ENCODE assay signal across 21 cellular contexts in the genomic region with DNA sequence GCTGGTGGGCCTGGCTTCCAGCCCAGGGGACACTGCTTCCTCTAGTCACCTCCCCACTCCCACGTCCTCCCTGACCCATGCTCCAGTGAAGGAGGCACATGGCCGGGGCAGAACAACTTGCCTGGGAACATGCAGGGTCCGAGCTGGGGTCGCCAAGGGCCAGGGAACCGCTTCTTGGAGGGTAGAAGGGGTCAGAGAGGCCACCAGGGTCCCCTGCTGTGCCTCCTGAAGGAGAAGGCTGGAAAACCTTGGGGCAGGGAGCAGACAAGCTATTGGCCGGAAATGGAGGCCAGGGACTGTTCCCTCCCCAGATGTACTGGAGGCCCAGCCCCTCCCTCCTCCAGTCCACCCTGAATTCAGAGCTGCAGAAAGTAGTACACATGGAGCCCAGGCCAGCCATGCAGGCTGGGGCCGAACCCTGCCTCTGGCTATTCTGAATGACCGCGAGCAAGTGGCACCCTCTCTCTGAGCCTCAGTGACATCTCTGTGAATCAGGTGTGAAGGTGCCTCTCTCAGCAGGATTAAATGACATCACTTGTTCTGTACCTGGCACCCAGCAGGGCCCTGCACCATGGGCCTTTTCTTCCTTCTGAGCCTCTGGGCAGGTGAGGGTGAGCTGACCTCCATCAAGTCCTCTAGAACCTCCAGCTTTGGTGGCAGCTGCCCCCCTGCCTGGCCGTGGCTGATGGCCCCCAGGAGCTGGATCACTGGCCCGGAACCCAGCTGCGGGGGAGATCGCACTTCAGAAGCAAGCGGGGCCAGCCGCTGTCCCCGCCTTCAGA. TPM values are rescaled to one million over a fixed set of nuclear protein-coding genes. Genes with fewer than 3 reads are reported as not detected.
DNase-seq lines count a peak whose midpoint lies in the region; ATAC-seq and TF ChIP-seq lines count a peak whose summit lies in the region.
"Had no signal": no experiment of that assay in that cellular context is flagged by ENCODE, and none has a peak within 500 bp of the region (broad histone marks: within the 10 kb centered on the region; RNA-seq: fewer than 3 reads in every experiment).

No MANE protein-coding gene starts in this region.

- TF ChIP-seq CTCF in heart right ventricle (IDR thresholded peaks at IDR 0.05) (no peak), neural progenitor cell (IDR thresholded peaks at IDR 0.05) (no peak), SK-N-SH (IDR thresholded peaks at IDR 0.05) (no peak)

- intact Hi-C loops in cardiac septum (cut with DNase I) (no loop called here), heart right ventricle (cut with DNase I) (loop anchor here in 6 of 10 donors (10.0 kb wide), 2 partner anchors 165 to 225 kb away; a partner anchor contains a TSS)

- no peak overlapping the region for H3K9ac ChIP-seq in neural progenitor cell
- no peak overlapping the region for H3K9ac ChIP-seq in SK-N-SH
- H3K9ac ChIP-seq: GM23248 had no signal

- H3K27ac Mint-ChIP-seq in neural progenitor cell, result peak overlapping the region; percentile 73
- H3K27ac Mint-ChIP-seq: activated naive CD4-positive, alpha-beta T cell treated with anti-CD3 and anti-CD28 coated beads for 36 hours had no signal

- H3K4me3 ChIP-seq in heart right ventricle, result no peak overlapping the region
- H3K4me3 ChIP-seq in neural progenitor cell, result no peak overlapping the region
- H3K4me3 ChIP-seq in SK-N-SH (ENCODE audit: low read depth in 2 of 2, low read length in 1 of 2), result no peak overlapping the region
- H3K4me3 ChIP-seq: colonic mucosa, gastrocnemius medialis, GM23248, MG63, smooth muscle cell, thoracic aorta had no signal

- WGBS in heart right ventricle, 2 donors, result 85 to 86% methylated on average over 16 of the region's 16 CpGs
- 80% methylated on average over 1 of the region's 16 CpGs for WGBS in SK-N-SH (ENCODE audit: low lambda C conversion rate)

- H3K9me3 ChIP-seq in heart right ventricle (no peaks in the 10 kb centered on the region), neural progenitor cell (ENCODE audit: low read depth) (no peaks in the 10 kb centered on the region), SK-N-SH (no peaks in the 10 kb centered on the region)
- H3K9me3 ChIP-seq: colonic mucosa, gastrocnemius medialis, MG63, thoracic aorta had no signal

- H4K20me1 ChIP-seq in neural progenitor cell (ENCODE audit: low read depth) (no peaks in the 10 kb centered on the region), SK-N-SH (ENCODE audit: insufficient read depth) (no peaks in the 10 kb centered on the region)

- peaks cover 3% of the 10 kb centered on the region for H3K27me3 Mint-ChIP-seq in neural progenitor cell (ENCODE audit: insufficient read depth, low read depth)

- POLR2A ChIA-PET in SK-N-SH (lab: Yijun Ruan, JAX), result no interaction called here

- peak overlapping the region; percentile 60 for H2AFZ ChIP-seq in neural progenitor cell (replicated peaks)
- no peak overlapping the region for H2AFZ ChIP-seq in SK-N-SH (ENCODE audit: low read depth)
- H2AFZ ChIP-seq: GM23248 had no signal

- ATAC-seq in heart right ventricle, result no peak
- ATAC-seq: gastrocnemius medialis, left ventricle myocardium superior had no signal

- H3K9me3 Mint-ChIP-seq in neural progenitor cell, result no peaks in the 10 kb centered on the region
- H3K9me3 Mint-ChIP-seq: activated naive CD4-positive, alpha-beta T cell treated with anti-CD3 and anti-CD28 coated beads for 36 hours; CD8-positive, alpha-beta memory T cell had no signal

- CTCF ChIA-PET in SK-N-SH (lab: Yijun Ruan, JAX), result interaction anchor here (0.7 to 7.9 kb wide), 4 partner anchors 10 to 164 kb away, joined by 3 to 62 read pairs (median 8); no protein-coding TSS in a partner anchor

- no peak for TF ChIP-seq EP300 in SK-N-SH (IDR thresholded peaks at IDR 0.05; ENCODE audit: borderline replicate concordance in 1 of 2, low read depth in 1 of 2, low read length in 1 of 2)

- no peak overlapping the region for H3K4me3 Mint-ChIP-seq in neural progenitor cell
- H3K4me3 Mint-ChIP-seq: activated naive CD4-positive, alpha-beta T cell treated with anti-CD3 and anti-CD28 coated beads for 36 hours; CD8-positive, alpha-beta memory T cell had no signal

- no peaks in the 10 kb centered on the region for H3K36me3 Mint-ChIP-seq in neural progenitor cell
- H3K36me3 Mint-ChIP-seq: CD8-positive, alpha-beta memory T cell had no signal

- H3K27me3 ChIP-seq in heart right ventricle (peaks cover 0 to 32% (median 27%) of the 10 kb centered on the region in 7 donors), neural progenitor cell (no peaks in the 10 kb centered on the region), SK-N-SH (ENCODE audit: insufficient read depth) (no peaks in the 10 kb centered on the region)
- H3K27me3 ChIP-seq: colonic mucosa, MG63 had no signal

- no peaks in the 10 kb centered on the region for H3K36me3 ChIP-seq in heart right ventricle
- H3K36me3 ChIP-seq in neural progenitor cell, result no peaks in the 10 kb centered on the region
- no peaks in the 10 kb centered on the region for H3K36me3 ChIP-seq in SK-N-SH (replicated peaks in 1 of 2; ENCODE audit: control insufficient read depth in 1 of 2, insufficient read depth in 2 of 2, low read length in 1 of 2)
- H3K36me3 ChIP-seq: colonic mucosa, gastrocnemius medialis, thoracic aorta had no signal

- H3K4me1 ChIP-seq in heart right ventricle (peaks cover 0 to 29% (median 0%) of the 10 kb centered on the region in 9 donors), neural progenitor cell (peaks cover 29% of the 10 kb centered on the region), SK-N-SH (ENCODE audit: control insufficient read depth in 1 of 2, insufficient read depth in 2 of 2, low read depth in 1 of 2, low read length in 1 of 2) (peaks cover 7 to 31% of the 10 kb centered on the region in 2 experiments; a peak in 3 of 4 replicates)
- H3K4me1 ChIP-seq: colonic mucosa, gastrocnemius medialis had no signal

- H3K4me2 ChIP-seq in neural progenitor cell (no peak overlapping the region), SK-N-SH (no peak overlapping the region)

- no peaks in the 10 kb centered on the region for H3K79me2 ChIP-seq in neural progenitor cell (ENCODE audit: low read depth)
- H3K79me2 ChIP-seq in SK-N-SH (ENCODE audit: insufficient read depth), result peaks cover 17% of the 10 kb centered on the region

- TF ChIP-seq RAD21 in SK-N-SH (IDR thresholded peaks at IDR 0.05; ENCODE audit: low read length), result no peak

- no peak overlapping the region for H3K27ac ChIP-seq in heart right ventricle
- no peak overlapping the region for H3K27ac ChIP-seq in neural progenitor cell
- no peak overlapping the region for H3K27ac ChIP-seq in SK-N-SH (ENCODE audit: low read depth in 2 of 2, low read length in 1 of 2)
- H3K27ac ChIP-seq: colonic mucosa, gastrocnemius medialis, GM23248, thoracic aorta had no signal

- peak; percentile 38 for DNase-seq in cardiac septum (ENCODE audit: low spot score)
- no peak for DNase-seq in heart right ventricle
- peak; percentile 58 for DNase-seq in ecto neural progenitor cell (ENCODE audit: low spot score)
- DNase-seq in neural progenitor cell (ENCODE audit: low spot score), result no peak
- no peak for DNase-seq in NCI-H146 treated with DMSO at 0.1 percent for 48 hours (lab: John Stamatoyannopoulos, UW; ENCODE audit: unreplicated experiment)
- DNase-seq in foreskin melanocyte, result no peak
- DNase-seq in SK-N-SH, result no peak
- DNase-seq in activated T-cell treated with anti-CD3 and anti-CD28 coated beads for 4 hours, result no peak
- DNase-seq: activated CD4-positive, alpha-beta T cell treated with anti-CD3 and anti-CD28 coated beads for 1 hour; colonic mucosa; gastrocnemius medialis; GM23248; left ventricle myocardium superior; NCI-H1694; NCI-H2227 treated with DMSO at 0.1 percent for 48 hours; T1000 had no signal

- H3K4me1 Mint-ChIP-seq in neural progenitor cell, result peaks cover 41% of the 10 kb centered on the region

- H3F3A ChIP-seq in neural progenitor cell (ENCODE audit: low read depth) (no peaks in the 10 kb centered on the region), SK-N-SH (replicated peaks; ENCODE audit: insufficient read depth) (peaks cover 8% of the 10 kb centered on the region)

- H3K9me2 ChIP-seq in SK-N-SH, result no peaks in the 10 kb centered on the region

TF ChIP-seq in SK-N-SH, 30 proteins besides CTCF, POLR2A, EP300 and RAD21 (continues in another document):
- TF ChIP-seq, protein P1, sequence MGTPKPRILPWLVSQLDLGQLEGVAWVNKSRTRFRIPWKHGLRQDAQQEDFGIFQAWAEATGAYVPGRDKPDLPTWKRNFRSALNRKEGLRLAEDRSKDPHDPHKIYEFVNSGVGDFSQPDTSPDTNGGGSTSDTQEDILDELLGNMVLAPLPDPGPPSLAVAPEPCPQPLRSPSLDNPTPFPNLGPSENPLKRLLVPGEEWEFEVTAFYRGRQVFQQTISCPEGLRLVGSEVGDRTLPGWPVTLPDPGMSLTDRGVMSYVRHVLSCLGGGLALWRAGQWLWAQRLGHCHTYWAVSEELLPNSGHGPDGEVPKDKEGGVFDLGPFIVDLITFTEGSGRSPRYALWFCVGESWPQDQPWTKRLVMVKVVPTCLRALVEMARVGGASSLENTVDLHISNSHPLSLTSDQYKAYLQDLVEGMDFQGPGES (IDR thresholded peaks at IDR 0.05; ENCODE audit: low read depth, low read length), result no peak
- TF ChIP-seq POLR2AphosphoS5 (IDR thresholded peaks at IDR 0.05; ENCODE audit: low read depth, low read length) (no peak), TCF12 (IDR thresholded peaks at IDR 0.05) (no peak), MXI1 (IDR thresholded peaks at IDR 0.05; ENCODE audit: low read depth, low read length) (no peak), GABPA (IDR thresholded peaks at IDR 0.05; ENCODE audit: low read depth) (no peak), FOXM1 (IDR thresholded peaks at IDR 0.05; ENCODE audit: low read depth) (no peak)

RNA-seq across cellular contexts. Expression of a gene that starts 15.7 kb away (rescaled TPM):
- total RNA-seq in cardiac septum (0.19 TPM), heart right ventricle (1 to 10 TPM in 1 of 10 donors, under 1 TPM in 2, not detected in 7; 0.12 to 1.2 (median 0.65) TPM), neural progenitor cell (ENCODE audit: low replicate concordance) (1.4 and 3.1 TPM in 2 replicates)
- polyA plus RNA-seq in heart right ventricle (under 1 TPM in 1 of 2 donors, not detected in 1; 0.17 TPM), SK-N-SH (2012; rRNA removed) (10.7 and 12.5 TPM in 2 replicates)
- 3.8 and 5.7 TPM in 2 replicates for polyA plus RNA-seq in SK-N-SH (2012; cell fraction: cytosol; rRNA removed)
- polyA plus RNA-seq in SK-N-SH (2012; cell fraction: nucleus; rRNA removed), result 42.6 and 46.9 TPM in 2 replicates
- total RNA-seq: gastrocnemius medialis, left ventricle myocardium superior had no signal
- polyA plus RNA-seq: CD8-positive, alpha-beta memory T cell had no signal

RNA-seq across cellular contexts. Expression of a gene that starts 35.9 kb away (rescaled TPM):
- 7.7 TPM for total RNA-seq in cardiac septum
- total RNA-seq in heart right ventricle, result 10 to 100 TPM in 2 of 10 donors, 1 to 10 TPM in 8; 4.4 to 14.9 (median 8.6) TPM
- polyA plus RNA-seq in heart right ventricle, result 10 to 100 TPM in 1 of 2 donors, under 1 TPM in 1; 0.91 to 17.9 TPM
- 7.1 and 21.2 TPM in 2 replicates for total RNA-seq in neural progenitor cell (ENCODE audit: low replicate concordance)
- polyA plus RNA-seq in SK-N-SH (2012; rRNA removed), result 10.6 and 13.0 TPM in 2 replicates
- 4.3 and 8.4 TPM in 2 replicates for polyA plus RNA-seq in SK-N-SH (2012; cell fraction: cytosol; rRNA removed)
- 41.8 and 66.9 TPM in 2 replicates for polyA plus RNA-seq in SK-N-SH (2012; cell fraction: nucleus; rRNA removed)

Comparison
In these comparisons a context has a peak if more than half of its experiments do, and no peak if none do; other contexts are left out.
1. DNase-seq: peak in cardiac septum (single experiment) and ecto neural progenitor cell (single experiment); none in heart right ventricle (0 of 2), neural progenitor cell (single experiment), NCI-H146 treated with DMSO at 0.1 percent for 48 hours (single experiment), foreskin melanocyte (single experiment), SK-N-SH (single experiment) and activated T-cell treated with anti-CD3 and anti-CD28 coated beads for 4 hours (single experiment).